In the genomic region with DNA sequence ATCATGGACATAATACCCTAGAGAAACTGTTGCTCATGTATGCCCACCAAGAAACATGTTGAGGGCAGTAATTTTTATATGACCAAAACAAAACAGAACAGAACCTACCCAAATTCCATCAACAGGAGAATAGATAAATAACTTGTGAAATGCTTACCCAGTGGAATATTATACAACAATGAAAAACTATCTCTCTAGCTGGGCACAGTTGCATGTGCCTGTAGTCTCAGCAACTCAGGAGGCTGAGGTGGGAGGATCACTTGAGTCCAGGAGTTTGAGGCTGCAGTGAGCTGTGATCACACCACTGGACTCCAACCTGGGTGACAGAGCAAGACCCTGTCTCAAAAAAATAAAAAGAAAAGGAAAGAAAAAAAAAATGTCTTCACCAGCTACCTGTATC, we compare ENCODE assay signal across 1 cellular context.
TF ChIP-seq lines count a peak whose summit lies in the region.

No MANE protein-coding gene starts in this region.

TF ChIP-seq in HEK293, 187 proteins besides CTCF, POLR2A, EP300 and RAD21 (continued from another document):
- TF ChIP-seq ZNF133 (tag by site-specific recombination; IDR thresholded peaks at IDR 0.05), result no peak
